Comparison of ENCODE assay signal across 1 cellular context in the genomic region with DNA sequence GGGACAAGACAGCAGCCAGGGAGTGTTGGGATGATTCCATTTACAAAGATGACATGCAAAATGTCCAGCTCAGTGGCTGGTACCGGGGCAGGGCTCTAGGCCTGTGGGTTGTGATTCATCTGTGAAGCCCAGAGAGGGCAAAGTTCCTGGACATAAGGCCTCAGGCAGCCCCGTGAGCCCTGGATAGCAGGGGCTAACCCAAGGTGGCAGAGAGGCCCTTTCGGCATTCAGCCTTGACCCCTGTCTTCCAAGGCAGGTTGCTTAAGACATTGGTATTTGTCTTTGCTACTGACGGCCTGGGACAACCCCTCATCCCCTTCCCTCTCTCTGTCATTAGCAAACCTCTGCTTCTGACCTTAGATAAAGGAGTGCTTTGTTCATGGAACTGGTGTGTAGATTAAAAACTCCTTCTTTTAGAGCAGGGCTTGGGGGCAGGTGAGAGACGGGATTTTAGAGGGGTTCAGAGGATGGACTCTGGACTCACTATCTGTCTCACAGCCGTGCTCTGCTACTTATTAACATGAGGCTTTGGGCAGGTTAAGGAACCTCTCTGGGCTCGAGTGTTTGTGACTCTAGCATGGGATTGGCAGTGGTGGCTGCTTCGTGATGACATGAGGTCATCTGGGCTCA.
TF ChIP-seq lines count a peak whose summit lies in the region.

No MANE protein-coding gene starts in this region.

TF ChIP-seq in HepG2, 621 proteins besides CTCF, POLR2A, EP300 and RAD21 (continued from another document and continues in another):
- TF ChIP-seq, protein P1, sequence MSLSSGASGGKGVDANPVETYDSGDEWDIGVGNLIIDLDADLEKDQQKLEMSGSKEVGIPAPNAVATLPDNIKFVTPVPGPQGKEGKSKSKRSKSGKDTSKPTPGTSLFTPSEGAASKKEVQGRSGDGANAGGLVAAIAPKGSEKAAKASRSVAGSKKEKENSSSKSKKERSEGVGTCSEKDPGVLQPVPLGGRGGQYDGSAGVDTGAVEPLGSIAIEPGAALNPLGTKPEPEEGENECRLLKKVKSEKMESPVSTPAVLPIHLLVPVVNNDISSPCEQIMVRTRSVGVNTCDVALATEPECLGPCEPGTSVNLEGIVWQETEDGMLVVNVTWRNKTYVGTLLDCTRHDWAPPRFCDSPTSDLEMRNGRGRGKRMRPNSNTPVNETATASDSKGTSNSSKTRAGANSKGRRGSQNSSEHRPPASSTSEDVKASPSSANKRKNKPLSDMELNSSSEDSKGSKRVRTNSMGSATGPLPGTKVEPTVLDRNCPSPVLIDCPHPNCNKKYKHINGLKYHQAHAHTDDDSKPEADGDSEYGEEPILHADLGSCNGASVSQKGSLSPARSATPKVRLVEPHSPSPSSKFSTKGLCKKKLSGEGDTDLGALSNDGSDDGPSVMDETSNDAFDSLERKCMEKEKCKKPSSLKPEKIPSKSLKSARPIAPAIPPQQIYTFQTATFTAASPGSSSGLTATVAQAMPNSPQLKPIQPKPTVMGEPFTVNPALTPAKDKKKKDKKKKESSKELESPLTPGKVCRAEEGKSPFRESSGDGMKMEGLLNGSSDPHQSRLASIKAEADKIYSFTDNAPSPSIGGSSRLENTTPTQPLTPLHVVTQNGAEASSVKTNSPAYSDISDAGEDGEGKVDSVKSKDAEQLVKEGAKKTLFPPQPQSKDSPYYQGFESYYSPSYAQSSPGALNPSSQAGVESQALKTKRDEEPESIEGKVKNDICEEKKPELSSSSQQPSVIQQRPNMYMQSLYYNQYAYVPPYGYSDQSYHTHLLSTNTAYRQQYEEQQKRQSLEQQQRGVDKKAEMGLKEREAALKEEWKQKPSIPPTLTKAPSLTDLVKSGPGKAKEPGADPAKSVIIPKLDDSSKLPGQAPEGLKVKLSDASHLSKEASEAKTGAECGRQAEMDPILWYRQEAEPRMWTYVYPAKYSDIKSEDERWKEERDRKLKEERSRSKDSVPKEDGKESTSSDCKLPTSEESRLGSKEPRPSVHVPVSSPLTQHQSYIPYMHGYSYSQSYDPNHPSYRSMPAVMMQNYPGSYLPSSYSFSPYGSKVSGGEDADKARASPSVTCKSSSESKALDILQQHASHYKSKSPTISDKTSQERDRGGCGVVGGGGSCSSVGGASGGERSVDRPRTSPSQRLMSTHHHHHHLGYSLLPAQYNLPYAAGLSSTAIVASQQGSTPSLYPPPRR (CRISPR knock-in tag; IDR thresholded peaks at IDR 0.05; ENCODE audit: borderline replicate concordance) = no peak
- no peak for TF ChIP-seq CC2D1A (CRISPR knock-in tag; IDR thresholded peaks at IDR 0.05)
- TF ChIP-seq ZNF143 (CRISPR knock-in tag; IDR thresholded peaks at IDR 0.05) = no peak
- TF ChIP-seq KMT2A (CRISPR knock-in tag; IDR thresholded peaks at IDR 0.05) = peak; percentile 48; the same call in 1 of the 2 replicates
- TF ChIP-seq NFATC3 (CRISPR knock-in tag; IDR thresholded peaks at IDR 0.05) = 0 out of 2 replicates have a peak, but pooled peaks have one; percentile 31
- TF ChIP-seq ZBTB21 (CRISPR knock-in tag; IDR thresholded peaks at IDR 0.05) = no peak
- peak; percentile 36; the same call in 1 of the 2 replicates for TF ChIP-seq ZMYM4 (CRISPR knock-in tag; IDR thresholded peaks at IDR 0.05)
- TF ChIP-seq ZNF552 (CRISPR knock-in tag; IDR thresholded peaks at IDR 0.05; ENCODE audit: borderline replicate concordance) = no peak
- TF ChIP-seq HNRNPL (IDR thresholded peaks at IDR 0.05; ENCODE audit: low read depth, low read length) = 0 out of 2 replicates have a peak, but pooled peaks have one; percentile 68
- TF ChIP-seq ZBTB20 (CRISPR knock-in tag; IDR thresholded peaks at IDR 0.05; ENCODE audit: borderline replicate concordance, low read depth) = no peak
- TF ChIP-seq KDM3A (CRISPR knock-in tag; IDR thresholded peaks at IDR 0.05; ENCODE audit: low read depth) = no peak; the same call in 1 of the 2 replicates
- TF ChIP-seq MLLT10 (CRISPR knock-in tag; IDR thresholded peaks at IDR 0.05) = no peak
- no peak for TF ChIP-seq ZNF605 (CRISPR knock-in tag; IDR thresholded peaks at IDR 0.05)
- TF ChIP-seq ZNF441 (CRISPR knock-in tag; IDR thresholded peaks at IDR 0.05; ENCODE audit: borderline replicate concordance) = no peak
- TF ChIP-seq, protein P2, sequence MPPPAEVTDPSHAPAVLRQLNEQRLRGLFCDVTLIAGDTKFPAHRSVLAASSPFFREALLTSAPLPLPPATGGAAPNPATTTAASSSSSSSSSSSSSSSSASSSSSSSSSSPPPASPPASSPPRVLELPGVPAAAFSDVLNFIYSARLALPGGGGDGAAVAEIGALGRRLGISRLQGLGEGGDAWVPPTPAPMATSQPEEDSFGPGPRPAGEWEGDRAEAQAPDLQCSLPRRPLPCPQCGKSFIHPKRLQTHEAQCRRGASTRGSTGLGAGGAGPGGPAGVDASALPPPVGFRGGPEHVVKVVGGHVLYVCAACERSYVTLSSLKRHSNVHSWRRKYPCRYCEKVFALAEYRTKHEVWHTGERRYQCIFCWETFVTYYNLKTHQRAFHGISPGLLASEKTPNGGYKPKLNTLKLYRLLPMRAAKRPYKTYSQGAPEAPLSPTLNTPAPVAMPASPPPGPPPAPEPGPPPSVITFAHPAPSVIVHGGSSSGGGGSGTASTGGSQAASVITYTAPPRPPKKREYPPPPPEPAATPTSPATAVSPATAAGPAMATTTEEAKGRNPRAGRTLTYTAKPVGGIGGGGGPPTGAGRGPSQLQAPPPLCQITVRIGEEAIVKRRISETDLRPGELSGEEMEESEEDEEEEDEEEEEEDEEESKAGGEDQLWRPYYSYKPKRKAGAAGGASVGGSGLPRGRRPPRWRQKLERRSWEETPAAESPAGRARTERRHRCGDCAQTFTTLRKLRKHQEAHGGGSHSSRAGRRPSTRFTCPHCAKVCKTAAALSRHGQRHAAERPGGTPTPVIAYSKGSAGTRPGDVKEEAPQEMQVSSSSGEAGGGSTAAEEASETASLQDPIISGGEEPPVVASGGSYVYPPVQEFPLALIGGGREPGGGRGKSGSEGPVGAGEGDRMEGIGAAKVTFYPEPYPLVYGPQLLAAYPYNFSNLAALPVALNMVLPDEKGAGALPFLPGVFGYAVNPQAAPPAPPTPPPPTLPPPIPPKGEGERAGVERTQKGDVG (CRISPR knock-in tag; IDR thresholded peaks at IDR 0.05; ENCODE audit: borderline replicate concordance) = peak; percentile 82; the same call in 1 of the 2 replicates
- peak; percentile 72 for TF ChIP-seq FOXO1 (CRISPR knock-in tag; IDR thresholded peaks at IDR 0.05)
- TF ChIP-seq, protein P3, sequence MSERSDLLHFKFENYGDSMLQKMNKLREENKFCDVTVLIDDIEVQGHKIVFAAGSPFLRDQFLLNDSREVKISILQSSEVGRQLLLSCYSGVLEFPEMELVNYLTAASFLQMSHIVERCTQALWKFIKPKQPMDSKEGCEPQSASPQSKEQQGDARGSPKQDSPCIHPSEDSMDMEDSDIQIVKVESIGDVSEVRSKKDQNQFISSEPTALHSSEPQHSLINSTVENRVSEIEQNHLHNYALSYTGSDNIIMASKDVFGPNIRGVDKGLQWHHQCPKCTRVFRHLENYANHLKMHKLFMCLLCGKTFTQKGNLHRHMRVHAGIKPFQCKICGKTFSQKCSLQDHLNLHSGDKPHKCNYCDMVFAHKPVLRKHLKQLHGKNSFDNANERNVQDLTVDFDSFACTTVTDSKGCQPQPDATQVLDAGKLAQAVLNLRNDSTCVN (CRISPR knock-in tag; IDR thresholded peaks at IDR 0.05; ENCODE audit: borderline replicate concordance) = 0 out of 2 replicates have a peak, but pooled peaks have one; percentile 19
- TF ChIP-seq NR1H2 (CRISPR knock-in tag; IDR thresholded peaks at IDR 0.05; ENCODE audit: borderline replicate concordance, low read depth) = no peak
- TF ChIP-seq YEATS2 (CRISPR knock-in tag; IDR thresholded peaks at IDR 0.05; ENCODE audit: borderline replicate concordance) = peak; percentile 33; the same call in 1 of the 2 replicates
- no peak for TF ChIP-seq ZNF619 (CRISPR knock-in tag; IDR thresholded peaks at IDR 0.05)
- TF ChIP-seq ZNF644 (CRISPR knock-in tag; IDR thresholded peaks at IDR 0.05; ENCODE audit: low read depth) = no peak
- peak; percentile 47; the same call in 1 of the 2 replicates for TF ChIP-seq SP4 (CRISPR knock-in tag; IDR thresholded peaks at IDR 0.05)
- TF ChIP-seq FOXJ3 (CRISPR knock-in tag; IDR thresholded peaks at IDR 0.05; ENCODE audit: borderline replicate concordance) = peak; percentile 59; the same call in 1 of the 2 replicates
- no peak for TF ChIP-seq HOXA5 (CRISPR knock-in tag; IDR thresholded peaks at IDR 0.05)
- TF ChIP-seq, protein P4, sequence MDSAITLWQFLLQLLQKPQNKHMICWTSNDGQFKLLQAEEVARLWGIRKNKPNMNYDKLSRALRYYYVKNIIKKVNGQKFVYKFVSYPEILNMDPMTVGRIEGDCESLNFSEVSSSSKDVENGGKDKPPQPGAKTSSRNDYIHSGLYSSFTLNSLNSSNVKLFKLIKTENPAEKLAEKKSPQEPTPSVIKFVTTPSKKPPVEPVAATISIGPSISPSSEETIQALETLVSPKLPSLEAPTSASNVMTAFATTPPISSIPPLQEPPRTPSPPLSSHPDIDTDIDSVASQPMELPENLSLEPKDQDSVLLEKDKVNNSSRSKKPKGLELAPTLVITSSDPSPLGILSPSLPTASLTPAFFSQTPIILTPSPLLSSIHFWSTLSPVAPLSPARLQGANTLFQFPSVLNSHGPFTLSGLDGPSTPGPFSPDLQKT (CRISPR knock-in tag; IDR thresholded peaks at IDR 0.05; ENCODE audit: borderline replicate concordance) = no peak
- no peak for TF ChIP-seq NPAS2 (CRISPR knock-in tag; IDR thresholded peaks at IDR 0.05; ENCODE audit: borderline replicate concordance)
- TF ChIP-seq KAT7 (CRISPR knock-in tag; IDR thresholded peaks at IDR 0.05; ENCODE audit: borderline replicate concordance) = no peak
- no peak for TF ChIP-seq IKZF4 (CRISPR knock-in tag; IDR thresholded peaks at IDR 0.05; ENCODE audit: borderline replicate concordance, low read depth, not compliant biosample characterization)
- TF ChIP-seq ZNF775 (CRISPR knock-in tag; IDR thresholded peaks at IDR 0.05; ENCODE audit: borderline replicate concordance) = no peak
- TF ChIP-seq SRSF9 (IDR thresholded peaks at IDR 0.05; ENCODE audit: borderline replicate concordance, insufficient read depth, low read depth, low read length, poor library complexity, severe bottlenecking) = no peak
- TF ChIP-seq BHLHE40 (IDR thresholded peaks at IDR 0.05; ENCODE audit: low read length) = no peak
- no peak for TF ChIP-seq REL (CRISPR knock-in tag; conservative IDR thresholded peaks at IDR 0.05)
- TF ChIP-seq HNRNPK (IDR thresholded peaks at IDR 0.05; ENCODE audit: low read depth, low read length, poor library complexity, severe bottlenecking) = no peak
- no peak for TF ChIP-seq MXI1 (IDR thresholded peaks at IDR 0.05; ENCODE audit: borderline replicate concordance, low read depth, low read length)
- no peak for TF ChIP-seq RELA (CRISPR knock-in tag; IDR thresholded peaks at IDR 0.05)
- TF ChIP-seq ZNF781 (CRISPR knock-in tag; IDR thresholded peaks at IDR 0.05; ENCODE audit: borderline replicate concordance, not compliant biosample characterization) = peak; percentile 68
- TF ChIP-seq, protein P5, sequence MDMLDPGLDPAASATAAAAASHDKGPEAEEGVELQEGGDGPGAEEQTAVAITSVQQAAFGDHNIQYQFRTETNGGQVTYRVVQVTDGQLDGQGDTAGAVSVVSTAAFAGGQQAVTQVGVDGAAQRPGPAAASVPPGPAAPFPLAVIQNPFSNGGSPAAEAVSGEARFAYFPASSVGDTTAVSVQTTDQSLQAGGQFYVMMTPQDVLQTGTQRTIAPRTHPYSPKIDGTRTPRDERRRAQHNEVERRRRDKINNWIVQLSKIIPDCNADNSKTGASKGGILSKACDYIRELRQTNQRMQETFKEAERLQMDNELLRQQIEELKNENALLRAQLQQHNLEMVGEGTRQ (IDR thresholded peaks at IDR 0.05; ENCODE audit: low read depth, low read length) = no peak
- TF ChIP-seq, protein P5 (CRISPR knock-in tag; IDR thresholded peaks at IDR 0.05; ENCODE audit: borderline replicate concordance) = no peak
- TF ChIP-seq SP2 (CRISPR knock-in tag; IDR thresholded peaks at IDR 0.05) = no peak
- no peak for TF ChIP-seq CCDC6 (CRISPR knock-in tag; IDR thresholded peaks at IDR 0.05)
- TF ChIP-seq ZKSCAN8 (CRISPR knock-in tag; IDR thresholded peaks at IDR 0.05; ENCODE audit: borderline replicate concordance) = no peak
- TF ChIP-seq ZNF709 (CRISPR knock-in tag; IDR thresholded peaks at IDR 0.05) = no peak
- TF ChIP-seq, protein P6, sequence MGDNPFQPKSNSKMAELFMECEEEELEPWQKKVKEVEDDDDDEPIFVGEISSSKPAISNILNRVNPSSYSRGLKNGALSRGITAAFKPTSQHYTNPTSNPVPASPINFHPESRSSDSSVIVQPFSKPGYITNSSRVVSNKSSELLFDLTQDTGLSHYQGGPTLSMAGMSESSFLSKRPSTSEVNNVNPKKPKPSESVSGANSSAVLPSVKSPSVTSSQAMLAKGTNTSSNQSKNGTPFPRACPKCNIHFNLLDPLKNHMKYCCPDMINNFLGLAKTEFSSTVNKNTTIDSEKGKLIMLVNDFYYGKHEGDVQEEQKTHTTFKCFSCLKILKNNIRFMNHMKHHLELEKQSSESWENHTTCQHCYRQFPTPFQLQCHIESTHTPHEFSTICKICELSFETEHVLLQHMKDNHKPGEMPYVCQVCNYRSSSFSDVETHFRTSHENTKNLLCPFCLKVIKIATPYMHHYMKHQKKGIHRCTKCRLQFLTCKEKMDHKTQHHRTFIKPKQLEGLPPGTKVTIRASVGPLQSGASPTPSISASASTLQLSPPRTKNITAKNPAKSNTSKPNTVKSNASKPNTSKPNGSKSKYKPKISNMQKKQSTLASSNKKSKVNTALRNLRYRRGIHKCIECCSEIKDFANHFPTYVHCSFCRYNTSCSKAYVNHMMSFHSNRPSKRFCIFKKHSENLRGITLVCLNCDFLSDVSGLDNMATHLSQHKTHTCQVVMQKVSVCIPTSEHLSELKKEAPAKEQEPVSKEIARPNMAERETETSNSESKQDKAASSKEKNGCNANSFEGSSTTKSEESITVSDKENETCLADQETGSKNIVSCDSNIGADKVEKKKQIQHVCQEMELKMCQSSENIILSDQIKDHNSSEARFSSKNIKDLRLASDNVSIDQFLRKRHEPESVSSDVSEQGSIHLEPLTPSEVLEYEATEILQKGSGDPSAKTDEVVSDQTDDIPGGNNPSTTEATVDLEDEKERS (CRISPR knock-in tag; IDR thresholded peaks at IDR 0.05) = peak; percentile 36; the same call in 1 of the 2 replicates
- TF ChIP-seq, protein P7, sequence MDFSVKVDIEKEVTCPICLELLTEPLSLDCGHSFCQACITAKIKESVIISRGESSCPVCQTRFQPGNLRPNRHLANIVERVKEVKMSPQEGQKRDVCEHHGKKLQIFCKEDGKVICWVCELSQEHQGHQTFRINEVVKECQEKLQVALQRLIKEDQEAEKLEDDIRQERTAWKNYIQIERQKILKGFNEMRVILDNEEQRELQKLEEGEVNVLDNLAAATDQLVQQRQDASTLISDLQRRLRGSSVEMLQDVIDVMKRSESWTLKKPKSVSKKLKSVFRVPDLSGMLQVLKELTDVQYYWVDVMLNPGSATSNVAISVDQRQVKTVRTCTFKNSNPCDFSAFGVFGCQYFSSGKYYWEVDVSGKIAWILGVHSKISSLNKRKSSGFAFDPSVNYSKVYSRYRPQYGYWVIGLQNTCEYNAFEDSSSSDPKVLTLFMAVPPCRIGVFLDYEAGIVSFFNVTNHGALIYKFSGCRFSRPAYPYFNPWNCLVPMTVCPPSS (IDR thresholded peaks at IDR 0.05) = no peak
- TF ChIP-seq NRL (CRISPR knock-in tag; IDR thresholded peaks at IDR 0.05; ENCODE audit: borderline replicate concordance) = 0 out of 2 replicates have a peak, but pooled peaks have one; percentile 37
